ENCODE assay signal across 1 cellular context in genomic region chr6:3603443-3604130, GRCh38.
TF ChIP-seq lines count a peak whose summit lies in the region.

No MANE protein-coding gene starts in this region.

TF ChIP-seq in GM23338, 12 proteins besides CTCF, POLR2A, EP300 and RAD21 (continued from another document):
- no peak for TF ChIP-seq REST (IDR thresholded peaks at IDR 0.05; ENCODE audit: unreplicated experiment)
- no peak for TF ChIP-seq EZH2phosphoT487 (IDR thresholded peaks at IDR 0.05; ENCODE audit: unreplicated experiment)
- TF ChIP-seq ZNF114 (CRISPR knock-in tag; IDR thresholded peaks at IDR 0.05), result no peak
- TF ChIP-seq EZH2 (IDR thresholded peaks at IDR 0.05; ENCODE audit: low read depth, unreplicated experiment), result no peak
